ENCODE assay signal across 29 cellular contexts in the genomic region with DNA sequence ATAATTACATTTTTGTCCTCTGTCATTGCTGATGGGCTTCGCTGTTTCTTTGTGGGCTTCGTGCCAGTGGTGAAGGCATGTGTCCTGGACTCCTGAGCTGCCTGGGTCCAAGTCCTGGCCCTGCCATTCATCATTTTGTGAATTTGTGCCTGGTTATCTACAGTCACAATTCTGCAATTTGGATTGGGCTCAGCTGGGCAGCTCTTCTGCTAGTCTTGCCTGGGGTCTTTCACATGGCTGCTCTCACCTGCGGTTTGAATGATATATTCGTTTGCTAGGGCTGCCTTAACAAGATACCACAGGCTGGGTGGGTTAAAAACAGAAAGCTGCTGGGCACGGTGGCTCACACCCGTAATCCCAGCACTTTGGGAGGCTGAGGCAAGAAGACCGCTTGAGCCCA.
"Had no signal": no experiment of that assay in that cellular context is flagged by ENCODE, and none has a peak within 500 bp of the region (broad histone marks: within the 10 kb centered on the region; RNA-seq: fewer than 3 reads in every experiment).

No MANE protein-coding gene starts in this region.

- H3K4me3 ChIP-seq: adrenal gland, body of pancreas, coronary artery, dorsolateral prefrontal cortex had no signal

- FAIRE-seq: frontal cortex had no signal

- H3K4me1 Mint-ChIP-seq: activated CD4-positive, alpha-beta memory T cell treated with anti-CD3 and anti-CD28 coated beads, Interleukin-2, amount 10 ng/mL, durations not matched to agents 7 days and 5 days; activated CD4-positive, alpha-beta T cell treated with anti-CD3 and anti-CD28 coated beads, Interleukin-2, amount 10 ng/mL, durations not matched to agents 7 days and 5 days; activated naive CD4-positive, alpha-beta T cell treated with anti-CD3 and anti-CD28 coated beads, Interleukin-2, amount 50 U/mL, for 24 hours; activated naive CD8-positive, alpha-beta T cell treated with anti-CD3 and anti-CD28 coated beads for 36 hours; activated naive CD8-positive, alpha-beta T cell treated with anti-CD3 and anti-CD28 coated beads, Interleukin-2, amount 50 U/mL, for 24 hours; endodermal cell had no signal

- H3K4me1 ChIP-seq: adrenal gland, body of pancreas had no signal

- H3K27me3 Mint-ChIP-seq: activated naive CD4-positive, alpha-beta T cell treated with anti-CD3 and anti-CD28 coated beads, Interleukin-2, amount 50 U/mL, for 24 hours; activated naive CD8-positive, alpha-beta T cell treated with anti-CD3 and anti-CD28 coated beads for 36 hours; activated naive CD8-positive, alpha-beta T cell treated with anti-CD3 and anti-CD28 coated beads, Interleukin-2, amount 50 U/mL, for 24 hours had no signal

- H3K27ac Mint-ChIP-seq: activated CD4-positive, alpha-beta memory T cell treated with anti-CD3 and anti-CD28 coated beads, Interleukin-2, amount 10 ng/mL, durations not matched to agents 7 days and 5 days; activated CD4-positive, alpha-beta T cell treated with anti-CD3 and anti-CD28 coated beads, Interleukin-2, amount 10 ng/mL, durations not matched to agents 7 days and 5 days; activated naive CD4-positive, alpha-beta T cell treated with anti-CD3 and anti-CD28 coated beads for 36 hours; activated naive CD4-positive, alpha-beta T cell treated with anti-CD3 and anti-CD28 coated beads, Interleukin-2, amount 50 U/mL, for 24 hours; activated naive CD8-positive, alpha-beta T cell treated with anti-CD3 and anti-CD28 coated beads for 36 hours; activated naive CD8-positive, alpha-beta T cell treated with anti-CD3 and anti-CD28 coated beads, Interleukin-2, amount 50 U/mL, for 24 hours; activated T-helper 1 cell treated with anti-CD3 and anti-CD28 coated beads, Interleukin-12 subunit alpha, Interleukin-12 subunit beta, Interleukin-2, Interleukin-4 antibody, amounts not matched to agents 30 ng/mL and 10 ng/mL and 1 ng/mL, durations not matched to agents 14 hours and 24 hours and 36 hours; activated T-helper 2 cell treated with anti-CD3 and anti-CD28 coated beads, Interferon-gamma antibody, Interleukin-2, Interleukin-4, amounts not matched to agents 10 μg/mL and 5 μg/mL and 100 μg/mL, durations not matched to agents 14 hours and 24 hours and 36 hours; dendritic cell treated with granulocyte-macrophage colony-stimulating factor and Interleukin-4, amounts not matched to agents 40 ng/mL and 50 ng/mL, for 4 days; endodermal cell had no signal

- H3K4me3 Mint-ChIP-seq: activated CD4-positive, alpha-beta memory T cell treated with anti-CD3 and anti-CD28 coated beads, Interleukin-2, amount 10 ng/mL, durations not matched to agents 7 days and 5 days; activated CD4-positive, alpha-beta T cell treated with anti-CD3 and anti-CD28 coated beads, Interleukin-2, amount 10 ng/mL, durations not matched to agents 7 days and 5 days; activated naive CD4-positive, alpha-beta T cell treated with anti-CD3 and anti-CD28 coated beads for 36 hours; activated naive CD4-positive, alpha-beta T cell treated with anti-CD3 and anti-CD28 coated beads, Interleukin-2, amount 50 U/mL, for 24 hours; activated naive CD8-positive, alpha-beta T cell treated with anti-CD3 and anti-CD28 coated beads for 36 hours; activated naive CD8-positive, alpha-beta T cell treated with anti-CD3 and anti-CD28 coated beads, Interleukin-2, amount 50 U/mL, for 24 hours; activated T-cell treated with anti-CD3 and anti-CD28 coated beads, Interleukin-2, amount 50 U/mL, for 4 hours; activated T-helper 1 cell treated with anti-CD3 and anti-CD28 coated beads, Interleukin-12 subunit alpha, Interleukin-12 subunit beta, Interleukin-2, Interleukin-4 antibody, amounts not matched to agents 30 ng/mL and 10 ng/mL and 1 ng/mL, durations not matched to agents 14 hours and 24 hours and 36 hours; dendritic cell treated with granulocyte-macrophage colony-stimulating factor and Interleukin-4, amounts not matched to agents 40 ng/mL and 50 ng/mL, for 4 days; endodermal cell had no signal

- H3K36me3 Mint-ChIP-seq: activated naive CD4-positive, alpha-beta T cell treated with anti-CD3 and anti-CD28 coated beads, Interleukin-2, amount 50 U/mL, for 24 hours; activated naive CD8-positive, alpha-beta T cell treated with anti-CD3 and anti-CD28 coated beads for 36 hours had no signal

- H3K27me3 ChIP-seq: adrenal gland, body of pancreas, dorsolateral prefrontal cortex had no signal

- H3K36me3 ChIP-seq: adrenal gland had no signal

- H3K27ac ChIP-seq: adrenal gland, body of pancreas, coronary artery, dorsolateral prefrontal cortex had no signal

- ATAC-seq: activated naive CD8-positive, alpha-beta T cell treated with anti-CD3 and anti-CD28 coated beads, Interleukin-2, amount 50 U/mL, for 24 hours; activated T-cell treated with anti-CD3 and anti-CD28 coated beads, Interleukin-2, amount 50 U/mL, for 4 hours; body of pancreas; esophagus mucosa had no signal

- DNase-seq: activated CD4-positive, alpha-beta memory T cell treated with anti-CD3 and anti-CD28 coated beads, Interleukin-2, amount 10 ng/mL, durations not matched to agents 7 days and 5 days; activated CD4-positive, alpha-beta T cell treated with anti-CD3 and anti-CD28 coated beads for 4 hours; activated CD4-positive, alpha-beta T cell treated with anti-CD3 and anti-CD28 coated beads, Interleukin-2, amount 10 ng/mL, durations not matched to agents 7 days and 5 days; activated CD4-positive, alpha-beta T cell treated with anti-CD3 and anti-CD28 coated beads, Interleukin-2, amount 50 U/mL, for 4 hours; activated CD4-positive, CD25-positive, alpha-beta regulatory T cell; activated CD4-positive, CD25-positive, alpha-beta regulatory T cell treated with anti-CD3 and anti-CD28 coated beads, Interleukin-2, amount 50 U/mL, for 72 hours; activated CD8-positive, alpha-beta memory T cell treated with anti-CD3 and anti-CD28 coated beads, Interleukin-2, amount 50 U/mL, for 48 hours; activated naive CD4-positive, alpha-beta T cell treated with anti-CD3 and anti-CD28 coated beads for 36 hours; activated naive CD8-positive, alpha-beta T cell treated with anti-CD3 and anti-CD28 coated beads for 36 hours; activated naive CD8-positive, alpha-beta T cell treated with anti-CD3 and anti-CD28 coated beads, Interleukin-2, amount 50 U/mL, for 24 hours; activated T-cell treated with anti-CD3 and anti-CD28 coated beads for 4 hours; activated T-cell treated with anti-CD3 and anti-CD28 coated beads, Interleukin-2, amount 50 U/mL, for 4 hours; adrenal gland; amygdala; body of pancreas; central memory CD4-positive, alpha-beta T cell; cerebellar nuclear complex; effector memory CD4-positive, alpha-beta T cell; endodermal cell; foreskin fibroblast; T-helper 2 cell had no signal

- H3K9me3 ChIP-seq: body of pancreas had no signal

- H3K9me3 Mint-ChIP-seq: activated naive CD4-positive, alpha-beta T cell treated with anti-CD3 and anti-CD28 coated beads, Interleukin-2, amount 50 U/mL, for 24 hours; activated T-cell treated with anti-CD3 and anti-CD28 coated beads, Interleukin-2, amount 50 U/mL, for 4 hours; activated T-helper 1 cell treated with anti-CD3 and anti-CD28 coated beads, Interleukin-12 subunit alpha, Interleukin-12 subunit beta, Interleukin-2, Interleukin-4 antibody, amounts not matched to agents 30 ng/mL and 10 ng/mL and 1 ng/mL, durations not matched to agents 14 hours and 24 hours and 36 hours had no signal
